Comparison of ENCODE assay signal across 7 cellular contexts in the genomic region with DNA sequence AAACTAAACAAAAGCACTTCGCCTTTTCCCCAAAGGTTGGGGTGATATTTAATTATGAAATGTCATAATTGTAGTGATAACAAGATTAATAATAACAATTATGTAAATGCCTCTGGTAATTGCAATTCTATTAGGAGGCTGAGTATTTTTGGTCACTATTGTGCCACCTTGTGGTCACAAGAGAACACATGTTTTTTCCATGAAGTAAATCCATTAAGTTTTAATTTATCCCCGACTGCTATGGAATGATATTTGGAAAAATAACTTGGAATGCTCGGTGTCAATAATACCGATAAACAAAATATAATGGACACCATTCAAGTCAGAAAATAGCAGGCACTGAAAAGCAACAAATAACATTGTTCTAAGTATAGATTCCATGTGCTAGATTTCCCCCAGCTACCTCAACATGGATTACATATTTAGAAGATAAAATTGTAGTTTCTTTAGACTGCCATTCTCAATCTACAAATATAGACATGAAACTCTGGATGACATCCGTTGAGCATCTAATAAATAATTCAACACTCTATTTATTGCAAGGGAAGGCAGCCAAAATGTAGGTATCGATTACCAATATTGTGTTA. TPM values are rescaled to one million over a fixed set of nuclear protein-coding genes. Genes with fewer than 3 reads are reported as not detected.
DNase-seq lines count a peak whose midpoint lies in the region; ATAC-seq, FAIRE-seq and TF ChIP-seq lines count a peak whose summit lies in the region.

No MANE protein-coding gene starts in this region.

- CTCF ChIA-PET in CD8-positive, alpha-beta memory T cell (lab: Charles Lee): interaction anchor here (1.2 kb wide), 1 partner anchor 576 kb away, joined by 3 read pairs; no protein-coding TSS in a partner anchor

- no peaks in the 10 kb centered on the region for H3K36me3 Mint-ChIP-seq in CD8-positive, alpha-beta memory T cell

- ATAC-seq in pancreas (peak in 3 of 4 donors; percentile 60 to 68 (median 63)), HG02759 (IDR thresholded peaks at IDR 0.05; ENCODE audit: unreplicated experiment) (no peak)

- POLR2A ChIA-PET in CD8-positive, alpha-beta memory T cell (lab: Charles Lee): no interaction called here

- H3K9me2 ChIP-seq in Loucy (replicated peaks; ENCODE audit: low read depth, low read length): no peaks in the 10 kb centered on the region

- H3K4me3 Mint-ChIP-seq in CD8-positive, alpha-beta memory T cell: no peak overlapping the region

- no peak overlapping the region for H2AFZ ChIP-seq in Loucy (ENCODE audit: low read length)

- intact Hi-C loops in pancreas (cut with DNase I): loop anchor here in 1 of 3 donors (5.0 kb wide), 1 partner anchor 537 kb away; no protein-coding TSS in a partner anchor

- H3K4me2 ChIP-seq in Loucy (ENCODE audit: low read depth, low read length, poor library complexity, severe bottlenecking): no peak overlapping the region

- peak; percentile 25 for DNase-seq in dedifferentiated amniotic fluid mesenchymal stem cell (ENCODE audit: extremely low spot score)
- DNase-seq in pancreas: no peak
- DNase-seq in activated CD4-positive, CD25-positive, alpha-beta regulatory T cell treated with anti-CD3 and anti-CD28 coated beads, Interleukin-2, amount 50 U/mL, for 72 hours: no peak
- no peak for DNase-seq in CD8-positive, alpha-beta memory T cell

- TF ChIP-seq CTCF in Loucy (conservative IDR thresholded peaks at IDR 0.05; ENCODE audit: low read length) (peak; percentile 81), pancreas (IDR thresholded peaks at IDR 0.05) (peak in 3 of 4 donors; percentile 32 to 55 (median 53))

- peaks cover 11% of the 10 kb centered on the region for H3K4me1 ChIP-seq in Loucy (ENCODE audit: insufficient read depth, low read length, poor library complexity, severe bottlenecking)
- H3K4me1 ChIP-seq in pancreas: peaks cover 0 to 2% (median 0%) of the 10 kb centered on the region in 3 donors
- H3K4me1 ChIP-seq in CD8-positive, alpha-beta memory T cell (ENCODE audit: insufficient read depth, low read length): no peaks in the 10 kb centered on the region

- H3K79me2 ChIP-seq in Loucy (ENCODE audit: insufficient read depth, low read length): no peaks in the 10 kb centered on the region

- H4K20me1 ChIP-seq in Loucy (ENCODE audit: insufficient read depth, low read length, poor library complexity, severe bottlenecking): no peaks in the 10 kb centered on the region

- H3K27me3 ChIP-seq in Loucy (ENCODE audit: insufficient read depth, low read length, poor library complexity, severe bottlenecking) (no peaks in the 10 kb centered on the region), pancreas (no peaks in the 10 kb centered on the region)
- H3K27me3 ChIP-seq in CD8-positive, alpha-beta memory T cell (ENCODE audit: insufficient read depth, low read length, poor library complexity, severe bottlenecking): no peaks in the 10 kb centered on the region

- H3K9ac ChIP-seq in Loucy (ENCODE audit: low read depth, low read length, poor library complexity, severe bottlenecking): no peak overlapping the region

- no peak overlapping the region for H3K27ac ChIP-seq in pancreas
- H3K27ac ChIP-seq in CD8-positive, alpha-beta memory T cell (ENCODE audit: low read depth, low read length): no peak overlapping the region

- no peak overlapping the region for H3K4me3 ChIP-seq in Loucy (ENCODE audit: low read length, poor library complexity, severe bottlenecking)
- no peak overlapping the region for H3K4me3 ChIP-seq in pancreas
- H3K4me3 ChIP-seq in CD8-positive, alpha-beta memory T cell (ENCODE audit: low read length): no peak overlapping the region

- no peaks in the 10 kb centered on the region for H3K9me3 Mint-ChIP-seq in CD8-positive, alpha-beta memory T cell

- H3K4me1 Mint-ChIP-seq in CD8-positive, alpha-beta memory T cell: no peaks in the 10 kb centered on the region

- FAIRE-seq in G401.6 (lab: Jason Lieb, UNC) (peak; percentile 89), pancreas (lab: Jason Lieb, UNC) (peak; percentile 86)

- H3K27ac Mint-ChIP-seq in CD8-positive, alpha-beta memory T cell: no peak overlapping the region

- 18 to 20% methylated on average over 6 of the region's 6 CpGs for WGBS in pancreas, 2 donors

- H3F3A ChIP-seq in Loucy (ENCODE audit: low read depth): no peaks in the 10 kb centered on the region

- no peaks in the 10 kb centered on the region for H3K9me3 ChIP-seq in Loucy (ENCODE audit: insufficient read depth, low read depth, low read length)
- no peaks in the 10 kb centered on the region for H3K9me3 ChIP-seq in pancreas
- H3K9me3 ChIP-seq in CD8-positive, alpha-beta memory T cell (ENCODE audit: low read length): no peaks in the 10 kb centered on the region

- H3K36me3 ChIP-seq in Loucy (ENCODE audit: insufficient read depth, low read length) (no peaks in the 10 kb centered on the region), pancreas (no peaks in the 10 kb centered on the region)
- H3K36me3 ChIP-seq in CD8-positive, alpha-beta memory T cell (ENCODE audit: insufficient read depth, low read length): no peaks in the 10 kb centered on the region

- H3K27me3 Mint-ChIP-seq in CD8-positive, alpha-beta memory T cell: peaks cover 0 to 1% of the 10 kb centered on the region in 2 donors

RNA-seq across cellular contexts. Expression of a gene that starts 25.0 kb away (rescaled TPM):
- total RNA-seq in pancreas: 1 to 10 TPM in 2 of 6 donors, under 1 TPM in 4; 0.32 to 2.3 (median 0.60) TPM
- under 1 TPM; 0.38 to 0.75 TPM for polyA plus RNA-seq in pancreas
- not detected for total RNA-seq in CD8-positive, alpha-beta memory T cell
- polyA plus RNA-seq in CD8-positive, alpha-beta memory T cell: not detected
